ENCODE assay signal across 1 cellular context in genomic region chr10:132445516-132446194, GRCh38.
TF ChIP-seq lines count a peak whose summit lies in the region.

No MANE protein-coding gene starts in this region.

TF ChIP-seq in GM23338, 12 proteins besides CTCF, POLR2A, EP300 and RAD21 (continued from another document):
- TF ChIP-seq REST (IDR thresholded peaks at IDR 0.05; ENCODE audit: unreplicated experiment) = no peak
- no peak for TF ChIP-seq ZNF462 (CRISPR knock-in tag; IDR thresholded peaks at IDR 0.05)
- TF ChIP-seq EZH2 (IDR thresholded peaks at IDR 0.05; ENCODE audit: low read depth, unreplicated experiment) = no peak
